Comparison of ENCODE assay signal across 8 cellular contexts in genomic region chr10:103660364-103661197, GRCh38.
A peak's percentile ranks its signal among the peaks of the same experiment; 100 is the strongest.
DNase-seq lines count a peak whose midpoint lies in the region; ATAC-seq and TF ChIP-seq lines count a peak whose summit lies in the region.

No MANE protein-coding gene starts in this region.

- DNase-seq in EH (ENCODE audit: low read depth), result peak; percentile 75
- peak; percentile 39 for DNase-seq in M059J (ENCODE audit: low read depth)
- peak; percentile 71 for DNase-seq in astrocyte of the spinal cord (ENCODE audit: low read depth, low spot score)
- DNase-seq in left lobe of liver (ENCODE audit: low spot score), result peak; percentile 72
- DNase-seq in substantia nigra (lab: John Stamatoyannopoulos, UW), result peak in 13 of 49 donors; percentile 16 to 82 (median 48)
- no peak for DNase-seq in NCI-H187 (lab: John Stamatoyannopoulos, UW)
- DNase-seq in NK-92 (lab: John Stamatoyannopoulos, UW; ENCODE audit: unreplicated experiment), result no peak

- TF ChIP-seq CTCF in astrocyte of the spinal cord (IDR thresholded peaks at IDR 0.05; ENCODE audit: low read depth, low read length), result no peak

- peak overlapping the region; percentile 76 for H3K27ac ChIP-seq in substantia nigra (ENCODE audit: low read depth, low read length, poor library complexity, severe bottlenecking)

- in situ Hi-C loops in astrocyte of the spinal cord (cut with HindIII; ENCODE audit: low sequenced_read_pairs), result no loop called here

- peak overlapping the region; percentile 50 for H3K4me3 ChIP-seq in astrocyte of the spinal cord (ENCODE audit: low read depth, low read length)

- ATAC-seq in GM21717 (IDR thresholded peaks at IDR 0.05; ENCODE audit: unreplicated experiment) (peak; percentile 3), left lobe of liver (peak; percentile 30)

Comparison
In these comparisons a context has a peak if more than half of its experiments do, and no peak if none do; other contexts are left out.
1. DNase-seq: peak in EH (single experiment), M059J (single experiment), astrocyte of the spinal cord (single experiment) and left lobe of liver (single experiment); none in NCI-H187 (0 of 2) and NK-92 (single experiment).